Comparison of ENCODE assay signal across 35 cellular contexts in the genomic region with DNA sequence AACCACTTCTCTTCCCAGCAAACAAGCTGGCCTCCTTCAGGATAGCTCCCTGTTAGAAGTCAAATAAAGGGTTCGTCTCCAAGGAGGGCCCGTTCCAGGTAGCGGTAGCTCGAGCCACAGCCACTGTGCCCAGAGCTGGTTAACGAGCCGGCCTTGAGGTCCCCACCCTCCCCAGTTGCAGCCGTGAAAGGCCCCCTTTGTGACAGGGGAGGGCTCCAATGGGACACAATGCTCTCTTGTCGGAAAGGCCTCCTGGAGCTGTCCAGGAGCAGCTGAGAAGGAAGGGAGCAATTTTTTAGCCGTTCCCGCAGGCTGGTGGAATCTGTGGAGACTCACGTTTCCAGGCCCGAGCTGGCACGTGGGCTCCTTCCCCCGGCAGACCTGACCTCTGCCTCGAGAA. TPM values are rescaled to one million over a fixed set of nuclear protein-coding genes. Genes with fewer than 3 reads are reported as not detected.
DNase-seq lines count a peak whose midpoint lies in the region; ATAC-seq and TF ChIP-seq lines count a peak whose summit lies in the region.
"Had no signal": no experiment of that assay in that cellular context is flagged by ENCODE, and none has a peak within 500 bp of the region (broad histone marks: within the 10 kb centered on the region; RNA-seq: fewer than 3 reads in every experiment).

No MANE protein-coding gene starts in this region.

- peaks cover 3% of the 10 kb centered on the region for H3K9me3 Mint-ChIP-seq in CD4-positive, alpha-beta T cell
- H3K9me3 Mint-ChIP-seq: dendritic cell treated with granulocyte-macrophage colony-stimulating factor and Interleukin-4, amounts not matched to agents 40 ng/mL and 50 ng/mL, for 4 days had no signal

- POLR2A ChIA-PET in CD4-positive, alpha-beta T cell (lab: Charles Lee), result no interaction called here

- H3K36me3 ChIP-seq in thyroid gland, result no peaks in the 10 kb centered on the region
- H3K36me3 ChIP-seq: HAP-1, prostate gland had no signal

- intact Hi-C loops in thyroid gland (cut with DNase I), result no loop called here
- intact Hi-C loops in CD4-positive, alpha-beta T cell (cut with DNase I, micrococcal nuclease), result no loop called here

- H3K27ac ChIP-seq in thyroid gland, result no peak overlapping the region
- H3K27ac ChIP-seq in CD4-positive, alpha-beta T cell (ENCODE audit: low read depth, low read length), result no peak overlapping the region
- H3K27ac ChIP-seq: C4-2B, foreskin keratinocyte, testis had no signal

- no peaks in the 10 kb centered on the region for H3K36me3 Mint-ChIP-seq in CD4-positive, alpha-beta T cell (ENCODE audit: low read depth)
- H3K36me3 Mint-ChIP-seq: activated CD8-positive, alpha-beta memory T cell treated with anti-CD3 and anti-CD28 coated beads, Interleukin-2, amount 10 ng/mL, durations not matched to agents 7 days and 5 days; activated naive CD8-positive, alpha-beta T cell treated with anti-CD3 and anti-CD28 coated beads, Interleukin-2, amount 10 ng/mL, durations not matched to agents 7 days and 5 days; stimulated activated memory B cell treated with anti-CD40 and anti-IgM and Interleukin-4, amounts not matched to agents 10 μg/mL and 1 μg/mL and 100 μg/mL, for 72 hours had no signal

- ATAC-seq in CD4-positive, alpha-beta T cell (ENCODE audit: poor library complexity), result no peak
- ATAC-seq: activated CD8-positive, alpha-beta memory T cell treated with anti-CD3 and anti-CD28 coated beads, Interleukin-2, amount 10 ng/mL, durations not matched to agents 7 days and 5 days; activated T-cell treated with anti-CD3 and anti-CD28 coated beads, Interleukin-2, amount 50 U/mL, for 4 hours; esophagus mucosa; foreskin keratinocyte; HepG2; left lobe of liver; Panc1; stimulated activated memory B cell treated with anti-CD40 and anti-IgM and Interleukin-4, amounts not matched to agents 10 μg/mL and 1 μg/mL and 100 μg/mL, for 72 hours; T-helper 17 cell had no signal

- H3K4me1 ChIP-seq in thyroid gland, result no peaks in the 10 kb centered on the region
- H3K4me1 ChIP-seq: Caco-2, foreskin keratinocyte, HAP-1, prostate gland had no signal

- no peaks in the 10 kb centered on the region for H3K9me3 ChIP-seq in thyroid gland
- peaks cover 11% of the 10 kb centered on the region for H3K9me3 ChIP-seq in CD4-positive, alpha-beta T cell (ENCODE audit: control insufficient read depth, low read length)
- H3K9me3 ChIP-seq: prostate gland, testis had no signal

- H3K27ac Mint-ChIP-seq in CD4-positive, alpha-beta T cell, result no peak overlapping the region
- H3K27ac Mint-ChIP-seq: activated CD8-positive, alpha-beta memory T cell treated with anti-CD3 and anti-CD28 coated beads, Interleukin-2, amount 10 ng/mL, durations not matched to agents 7 days and 5 days; activated naive CD8-positive, alpha-beta T cell treated with anti-CD3 and anti-CD28 coated beads, Interleukin-2, amount 10 ng/mL, durations not matched to agents 7 days and 5 days; dendritic cell treated with granulocyte-macrophage colony-stimulating factor and Interleukin-4, amounts not matched to agents 40 ng/mL and 50 ng/mL, for 4 days; endodermal cell; stimulated activated memory B cell treated with anti-CD40 and anti-IgM and Interleukin-4, amounts not matched to agents 10 μg/mL and 1 μg/mL and 100 μg/mL, for 72 hours; T-helper 17 cell had no signal

- H3K27me3 Mint-ChIP-seq in CD4-positive, alpha-beta T cell, result peaks cover 55% of the 10 kb centered on the region

- DNase-seq in anterior cingulate cortex (lab: John Stamatoyannopoulos, UW) (peak in 30 of 58 donors; percentile 2 to 64 (median 22)), hypothalamus (lab: John Stamatoyannopoulos, UW) (peak in 28 of 51 donors; percentile 4 to 65 (median 21)), putamen (ENCODE audit: low spot score) (peak; percentile 48), GM19240 (ENCODE audit: insufficient read length, low spot score) (no peak), thyroid gland (no peak), NCI-H2029 treated with DMSO at 0.1 percent for 48 hours (lab: John Stamatoyannopoulos, UW) (no peak)
- no peak for DNase-seq in CD4-positive, alpha-beta T cell
- DNase-seq: activated CD4-positive, alpha-beta T cell treated with anti-CD3 and anti-CD28 coated beads, Interleukin-2, amount 50 U/mL, for 4 hours; activated CD4-positive, CD25-positive, alpha-beta regulatory T cell; activated CD8-positive, alpha-beta memory T cell treated with anti-CD3 and anti-CD28 coated beads, Interleukin-2, amount 10 ng/mL, durations not matched to agents 7 days and 5 days; activated gamma-delta T cell treated with Interleukin-2 at 50 U/mL for 16 hours; activated naive CD8-positive, alpha-beta T cell treated with anti-CD3 and anti-CD28 coated beads, Interleukin-2, amount 10 ng/mL, durations not matched to agents 7 days and 5 days; activated T-cell treated with anti-CD3 and anti-CD28 coated beads, Interleukin-2, amount 50 U/mL, for 4 hours; Caco-2; central memory CD4-positive, alpha-beta T cell; DMS53; endodermal cell; foreskin keratinocyte; Karpas-422; mesendoderm; NCI-H1417; NCI-H345; Right ventricle myocardium superior; stimulated activated CD4-positive, alpha-beta T cell treated with anti-CD3 and anti-CD28 coated beads, Interleukin-15, amount 100 ng/mL, for 24 hours; T-helper 17 cell; testis had no signal

- H3K4me3 Mint-ChIP-seq in CD4-positive, alpha-beta T cell, result no peak overlapping the region
- H3K4me3 Mint-ChIP-seq: activated CD8-positive, alpha-beta memory T cell treated with anti-CD3 and anti-CD28 coated beads, Interleukin-2, amount 10 ng/mL, durations not matched to agents 7 days and 5 days; activated naive CD8-positive, alpha-beta T cell treated with anti-CD3 and anti-CD28 coated beads, Interleukin-2, amount 10 ng/mL, durations not matched to agents 7 days and 5 days; activated T-cell treated with anti-CD3 and anti-CD28 coated beads, Interleukin-2, amount 50 U/mL, for 4 hours; dendritic cell treated with granulocyte-macrophage colony-stimulating factor and Interleukin-4, amounts not matched to agents 40 ng/mL and 50 ng/mL, for 4 days; endodermal cell; stimulated activated memory B cell treated with anti-CD40 and anti-IgM and Interleukin-4, amounts not matched to agents 10 μg/mL and 1 μg/mL and 100 μg/mL, for 72 hours; T-helper 17 cell had no signal

- TF ChIP-seq CTCF in thyroid gland (IDR thresholded peaks at IDR 0.05), result no peak
- no peak for TF ChIP-seq CTCF in CD4-positive, alpha-beta T cell (IDR thresholded peaks at IDR 0.05)

- H3K27me3 ChIP-seq in thyroid gland, result no peaks in the 10 kb centered on the region
- H3K27me3 ChIP-seq in CD4-positive, alpha-beta T cell (ENCODE audit: control insufficient read depth, insufficient read depth, low read length), result peaks cover 12% of the 10 kb centered on the region
- H3K27me3 ChIP-seq: foreskin keratinocyte, testis had no signal

- CTCF ChIA-PET in CD4-positive, alpha-beta T cell (lab: Charles Lee), result no interaction called here

- TF ChIP-seq POLR2A in thyroid gland (IDR thresholded peaks at IDR 0.05), result no peak

- H3K4me1 Mint-ChIP-seq in CD4-positive, alpha-beta T cell (ENCODE audit: low read depth), result no peaks in the 10 kb centered on the region
- H3K4me1 Mint-ChIP-seq: activated CD8-positive, alpha-beta memory T cell treated with anti-CD3 and anti-CD28 coated beads, Interleukin-2, amount 10 ng/mL, durations not matched to agents 7 days and 5 days; activated naive CD8-positive, alpha-beta T cell treated with anti-CD3 and anti-CD28 coated beads, Interleukin-2, amount 10 ng/mL, durations not matched to agents 7 days and 5 days; endodermal cell; stimulated activated memory B cell treated with anti-CD40 and anti-IgM and Interleukin-4, amounts not matched to agents 10 μg/mL and 1 μg/mL and 100 μg/mL, for 72 hours; T-helper 17 cell had no signal

- no peak overlapping the region for H3K4me3 ChIP-seq in thyroid gland (replicated peaks in 1 of 3)
- H3K4me3 ChIP-seq: HAP-1, prostate gland, testis had no signal

- 50 to 57% methylated on average over 13 to 15 of the region's 15 CpGs for WGBS in thyroid gland, 2 donors

RNA-seq across cellular contexts. Expression of gene FOXF1, which starts 29.9 kb away (rescaled TPM):
- total RNA-seq in thyroid gland, result 1 to 10 TPM; 1.5 to 3.7 (median 2.3) TPM
- not detected for total RNA-seq in CD4-positive, alpha-beta T cell
- total RNA-seq: activated CD8-positive, alpha-beta memory T cell treated with anti-CD3 and anti-CD28 coated beads, Interleukin-2, amount 10 ng/mL, durations not matched to agents 7 days and 5 days; activated naive CD8-positive, alpha-beta T cell treated with anti-CD3 and anti-CD28 coated beads, Interleukin-2, amount 10 ng/mL, durations not matched to agents 7 days and 5 days; endodermal cell; foreskin keratinocyte; HepG2; T-helper 17 cell had no signal

Comparison
In these comparisons a context has a peak if more than half of its experiments do, and no peak if none do; other contexts are left out.
1. DNase-seq: peak in anterior cingulate cortex (30 of 58), hypothalamus (28 of 51) and putamen (single experiment); none in GM19240 (single experiment), thyroid gland (0 of 2), CD4-positive, alpha-beta T cell (0 of 10) and NCI-H2029 treated with DMSO at 0.1 percent for 48 hours (single experiment).